Comparison of ENCODE assay signal across 20 cellular contexts in genomic region chr16:2967721-2968161, GRCh38. TPM values are rescaled to one million over a fixed set of nuclear protein-coding genes. Genes with fewer than 3 reads are reported as not detected.
DNase-seq lines count a peak whose midpoint lies in the region; ATAC-seq, FAIRE-seq and TF ChIP-seq lines count a peak whose summit lies in the region.
"Had no signal": no experiment of that assay in that cellular context is flagged by ENCODE, and none has a peak within 500 bp of the region (broad histone marks: within the 10 kb centered on the region; RNA-seq: fewer than 3 reads in every experiment).

No MANE protein-coding gene starts in this region.

- H3K9me2 ChIP-seq in HCT116 (ENCODE audit: insufficient read depth) = no peaks in the 10 kb centered on the region

- H3K9me3 Mint-ChIP-seq in CD8-positive, alpha-beta T cell = no peaks in the 10 kb centered on the region
- no peaks in the 10 kb centered on the region for H3K9me3 Mint-ChIP-seq in astrocyte (ENCODE audit: unreplicated experiment)
- no peaks in the 10 kb centered on the region for H3K9me3 Mint-ChIP-seq in natural killer cell treated with Interleukin-12 subunit alpha and Interleukin-12 subunit beta and Interleukin-15 and Interleukin-18, amount 100 ng/mL, for 72 hours
- H3K9me3 Mint-ChIP-seq in activated CD4-positive, alpha-beta memory T cell treated with anti-CD3 and anti-CD28 coated beads, Interleukin-2, amount 10 ng/mL, durations not matched to agents 7 days and 5 days = no peaks in the 10 kb centered on the region

- H3K27me3 ChIP-seq in CD8-positive, alpha-beta T cell (ENCODE audit: insufficient read depth, low read length) = peaks cover 33% of the 10 kb centered on the region
- H3K27me3 ChIP-seq in HCT116 (ENCODE audit: insufficient read depth, low read length) (no peaks in the 10 kb centered on the region), astrocyte (ENCODE audit: insufficient read depth, low read length) (peaks cover 38% of the 10 kb centered on the region)

- H3K79me2 ChIP-seq in HCT116 (ENCODE audit: insufficient read depth, low read length) = peaks cover 25% of the 10 kb centered on the region
- H3K79me2 ChIP-seq in astrocyte (ENCODE audit: insufficient read depth, low read length) = no peaks in the 10 kb centered on the region

- no peak for TF ChIP-seq RAD21 in HCT116 (IDR thresholded peaks at IDR 0.05; ENCODE audit: low read depth)

- H3K9me3 ChIP-seq in CD8-positive, alpha-beta T cell (ENCODE audit: low read length) = no peaks in the 10 kb centered on the region
- H3K9me3 ChIP-seq in HCT116 (ENCODE audit: control insufficient read depth in 1 of 2, insufficient read depth in 1 of 2, low read depth in 1 of 2, low read length in 2 of 2) (no peaks in the 10 kb centered on the region), astrocyte (ENCODE audit: insufficient read depth, low read depth, low read length) (no peaks in the 10 kb centered on the region)
- H3K9me3 ChIP-seq: lower lobe of right lung, right lobe of liver, transverse colon had no signal

- POLR2A ChIA-PET in CD8-positive, alpha-beta T cell (lab: Charles Lee) = interaction anchor here (0.6 to 1.9 kb wide), 3 partner anchors 13 to 169 kb away, joined by 3 to 7 read pairs (median 4); partner anchors contain the start of gene PKMYT1
- POLR2A ChIA-PET in HCT116 (lab: Charles Lee) = interaction anchor here (1.1 kb wide), 1 partner anchor 15 kb away, joined by 3 read pairs; no protein-coding TSS in a partner anchor
- POLR2A ChIA-PET in activated CD4-positive, alpha-beta memory T cell treated with anti-CD3 and anti-CD28 coated beads, Interleukin-2, amount 10 ng/mL, durations not matched to agents 7 days and 5 days (lab: Charles Lee) = interaction anchor here (0.7 to 1.3 kb wide), 3 partner anchors 11 to 13 kb away, joined by 3 to 4 read pairs (median 3); partner anchors contain the start of gene PKMYT1

- H2AFZ ChIP-seq in HCT116 (ENCODE audit: low read depth, low read length, poor library complexity, severe bottlenecking) (no peak overlapping the region), astrocyte (ENCODE audit: low read depth, low read length) (no peak overlapping the region)

- H3K4me2 ChIP-seq in HCT116 (ENCODE audit: low read length) (peak overlapping the region; percentile 89), astrocyte (ENCODE audit: low read length) (no peak overlapping the region)

- peaks cover 4% of the 10 kb centered on the region; the same call in 1 of the 2 replicates for H4K20me1 ChIP-seq in HCT116 (ENCODE audit: insufficient read depth)
- peaks cover 21% of the 10 kb centered on the region for H4K20me1 ChIP-seq in astrocyte (ENCODE audit: insufficient read depth, low read length)

- no peak overlapping the region for H3K4me3 ChIP-seq in CD8-positive, alpha-beta T cell (ENCODE audit: low read depth, low read length)
- H3K4me3 ChIP-seq in HCT116 (replicated peaks in 1 of 2; ENCODE audit: low read depth in 1 of 2, low read length in 2 of 2) = peak overlapping the region in 1 of 2 experiments; percentile 66; a peak in 3 of 4 replicates
- no peak overlapping the region for H3K4me3 ChIP-seq in astrocyte (ENCODE audit: insufficient read depth, low read depth, low read length)

- peak overlapping the region; percentile 65 for H3K4me3 Mint-ChIP-seq in CD8-positive, alpha-beta T cell
- H3K4me3 Mint-ChIP-seq in astrocyte (ENCODE audit: unreplicated experiment) = peak overlapping the region; percentile 34
- peak overlapping the region; percentile 76 for H3K4me3 Mint-ChIP-seq in natural killer cell treated with Interleukin-12 subunit alpha and Interleukin-12 subunit beta and Interleukin-15 and Interleukin-18, amount 100 ng/mL, for 72 hours
- H3K4me3 Mint-ChIP-seq in activated CD4-positive, alpha-beta memory T cell treated with anti-CD3 and anti-CD28 coated beads, Interleukin-2, amount 10 ng/mL, durations not matched to agents 7 days and 5 days = no peak overlapping the region

- H3K4me1 ChIP-seq in CD8-positive, alpha-beta T cell (ENCODE audit: insufficient read depth, low read length) = peaks cover 60% of the 10 kb centered on the region
- H3K4me1 ChIP-seq in HCT116 (ENCODE audit: control insufficient read depth in 1 of 2, insufficient read depth in 2 of 2, low read length in 2 of 2) (peaks cover 19 to 67% of the 10 kb centered on the region in 2 experiments), astrocyte (ENCODE audit: insufficient read depth, low read length) (peaks cover 17% of the 10 kb centered on the region)

- H3K27ac Mint-ChIP-seq in CD8-positive, alpha-beta T cell = no peak overlapping the region
- H3K27ac Mint-ChIP-seq in astrocyte (ENCODE audit: unreplicated experiment) = no peak overlapping the region
- no peak overlapping the region for H3K27ac Mint-ChIP-seq in natural killer cell treated with Interleukin-12 subunit alpha and Interleukin-12 subunit beta and Interleukin-15 and Interleukin-18, amount 100 ng/mL, for 72 hours
- no peak overlapping the region for H3K27ac Mint-ChIP-seq in activated CD4-positive, alpha-beta memory T cell treated with anti-CD3 and anti-CD28 coated beads, Interleukin-2, amount 10 ng/mL, durations not matched to agents 7 days and 5 days

- H3K9ac ChIP-seq in HCT116 (ENCODE audit: low read length) (peak overlapping the region; percentile 91), astrocyte (ENCODE audit: low read length) (no peak overlapping the region)

- no peak for ATAC-seq in CD8-positive, alpha-beta T cell
- ATAC-seq in HCT116 = no peak
- no peak for ATAC-seq in natural killer cell treated with Interleukin-12 subunit alpha and Interleukin-12 subunit beta and Interleukin-15 and Interleukin-18, amount 100 ng/mL, for 72 hours
- ATAC-seq in HG03159 (IDR thresholded peaks at IDR 0.05; ENCODE audit: unreplicated experiment) = no peak
- ATAC-seq: activated CD4-positive, CD25-positive, alpha-beta regulatory T cell treated with anti-CD3 and anti-CD28 coated beads, Interleukin-2, amount 50 U/mL, for 24 hours; lower lobe of right lung; right lobe of liver had no signal

- CTCF ChIA-PET in CD8-positive, alpha-beta T cell (lab: Charles Lee) = interaction anchor here (1.2 to 2.7 kb wide), 2 partner anchors 11 to 60 kb away, joined by 3 to 9 read pairs; no protein-coding TSS in a partner anchor
- CTCF ChIA-PET in HCT116 (lab: Charles Lee) = no interaction called here
- CTCF ChIA-PET in activated CD4-positive, alpha-beta memory T cell treated with anti-CD3 and anti-CD28 coated beads, Interleukin-2, amount 10 ng/mL, durations not matched to agents 7 days and 5 days (lab: Charles Lee) = interaction anchor here (0.6 kb wide), 1 partner anchor 144 kb away, joined by 4 read pairs; no protein-coding TSS in a partner anchor

- peak in 1 of 7 experiments; percentile 2 for DNase-seq in CD8-positive, alpha-beta T cell
- DNase-seq in HCT116 (ENCODE audit: low read depth, low spot score) (no peak), astrocyte (ENCODE audit: low read depth) (no peak), GF-D8 (lab: John Stamatoyannopoulos, UW) (no peak), SKM-1 treated with dmso at 0.1 percent for 144 hours (lab: John Stamatoyannopoulos, UW; ENCODE audit: unreplicated experiment) (no peak)
- DNase-seq in natural killer cell treated with Interleukin-12 subunit alpha and Interleukin-12 subunit beta and Interleukin-15 and Interleukin-18, amount 100 ng/mL, for 72 hours (ENCODE audit: low spot score) = no peak
- DNase-seq in activated CD4-positive, alpha-beta memory T cell treated with anti-CD3 and anti-CD28 coated beads, Interleukin-2, amount 10 ng/mL, durations not matched to agents 7 days and 5 days = no peak
- DNase-seq: C1 segment of cervical spinal cord; foreskin melanocyte; NCI-H2029 treated with DMSO at 0.1 percent for 48 hours; stimulated activated CD4-positive, alpha-beta T cell treated with anti-CD3 and anti-CD28 coated beads, Interleukin-2, amount 100 ng/mL, for 24 hours had no signal

- no peak for TF ChIP-seq POLR2A in HCT116 (IDR thresholded peaks at IDR 0.05; ENCODE audit: borderline replicate concordance, extremely low read depth, insufficient read depth, insufficient read length)

- TF ChIP-seq CTCF in CD8-positive, alpha-beta T cell (IDR thresholded peaks at IDR 0.05) = no peak
- TF ChIP-seq CTCF in HCT116 (IDR thresholded peaks at IDR 0.05 in 2 of 3, conservative IDR thresholded peaks at IDR 0.05 in 1 of 3; ENCODE audit: borderline replicate concordance in 1 of 3, insufficient read depth in 1 of 3, low read depth in 2 of 3, low read length in 2 of 3) (no peak), astrocyte (IDR thresholded peaks at IDR 0.05; ENCODE audit: insufficient read depth, low read depth, low read length) (no peak)

- H3K27me3 Mint-ChIP-seq in CD8-positive, alpha-beta T cell (ENCODE audit: low read depth) = peaks cover 32% of the 10 kb centered on the region
- peaks cover 14% of the 10 kb centered on the region for H3K27me3 Mint-ChIP-seq in astrocyte (ENCODE audit: low read depth, unreplicated experiment)
- H3K27me3 Mint-ChIP-seq in natural killer cell treated with Interleukin-12 subunit alpha and Interleukin-12 subunit beta and Interleukin-15 and Interleukin-18, amount 100 ng/mL, for 72 hours = peaks cover 5 to 10% of the 10 kb centered on the region in 2 donors
- peaks cover 30% of the 10 kb centered on the region for H3K27me3 Mint-ChIP-seq in activated CD4-positive, alpha-beta memory T cell treated with anti-CD3 and anti-CD28 coated beads, Interleukin-2, amount 10 ng/mL, durations not matched to agents 7 days and 5 days

- FAIRE-seq in astrocyte (lab: Jason Lieb, UNC) = no peak

- RAD21 ChIA-PET in HCT116 (lab: Charles Lee; ENCODE audit: low non-redundant PET in 1 of 2, low total read pairs in 2 of 2, uncharacterized antibody in 2 of 2, unreplicated experiment in 2 of 2) = no interaction called here

- no TSS peak for BruUV-seq in HCT116 (replicated peaks; lab: Mats Ljungman, UMichigan)

- peaks cover 28% of the 10 kb centered on the region for H3K4me1 Mint-ChIP-seq in CD8-positive, alpha-beta T cell (ENCODE audit: low read depth)
- no peaks in the 10 kb centered on the region for H3K4me1 Mint-ChIP-seq in astrocyte (ENCODE audit: low read depth, unreplicated experiment)
- H3K4me1 Mint-ChIP-seq in natural killer cell treated with Interleukin-12 subunit alpha and Interleukin-12 subunit beta and Interleukin-15 and Interleukin-18, amount 100 ng/mL, for 72 hours (ENCODE audit: low read depth in 2 of 2) = peaks cover 20 to 26% of the 10 kb centered on the region in 2 donors
- H3K4me1 Mint-ChIP-seq in activated CD4-positive, alpha-beta memory T cell treated with anti-CD3 and anti-CD28 coated beads, Interleukin-2, amount 10 ng/mL, durations not matched to agents 7 days and 5 days = peaks cover 46% of the 10 kb centered on the region

- H3K27ac ChIP-seq in CD8-positive, alpha-beta T cell (ENCODE audit: low read depth, low read length) = no peak overlapping the region
- H3K27ac ChIP-seq in HCT116 (ENCODE audit: low read depth, low read length) (peak overlapping the region; percentile 95), astrocyte (ENCODE audit: low read depth, low read length) (no peak overlapping the region)
- H3K27ac ChIP-seq: lower lobe of right lung, right lobe of liver had no signal

- H3K36me3 Mint-ChIP-seq in CD8-positive, alpha-beta T cell = no peaks in the 10 kb centered on the region
- H3K36me3 Mint-ChIP-seq in astrocyte (ENCODE audit: low read depth, unreplicated experiment) = peaks cover 6% of the 10 kb centered on the region
- H3K36me3 Mint-ChIP-seq in natural killer cell treated with Interleukin-12 subunit alpha and Interleukin-12 subunit beta and Interleukin-15 and Interleukin-18, amount 100 ng/mL, for 72 hours = no peaks in the 10 kb centered on the region
- H3K36me3 Mint-ChIP-seq in activated CD4-positive, alpha-beta memory T cell treated with anti-CD3 and anti-CD28 coated beads, Interleukin-2, amount 10 ng/mL, durations not matched to agents 7 days and 5 days (ENCODE audit: low read depth) = peaks cover 21% of the 10 kb centered on the region

- H3K36me3 ChIP-seq in CD8-positive, alpha-beta T cell (ENCODE audit: insufficient read depth, low read length) = no peaks in the 10 kb centered on the region
- H3K36me3 ChIP-seq in HCT116 (ENCODE audit: control insufficient read depth in 1 of 2, insufficient read depth in 2 of 2, low read length in 2 of 2) (no peaks in the 10 kb centered on the region; a peak in 1 of 4 replicates), astrocyte (ENCODE audit: insufficient read depth, low read length) (no peaks in the 10 kb centered on the region)
- H3K36me3 ChIP-seq: lower lobe of right lung, right lobe of liver, transverse colon had no signal

- intact Hi-C loops in CD8-positive, alpha-beta T cell (cut with DNase I, micrococcal nuclease) = loop anchor here in 1 of 2 experiments (5.0 kb wide), 1 partner anchor 55 kb away; the partner anchor contains the start of genes HCFC1R1, THOC6 and TNFRSF12A
- intact Hi-C loops in HCT116 (cut with micrococcal nuclease) = no loop called here

RNA-seq across cellular contexts. Expression of gene PAQR4, which starts 1.4 kb away (rescaled TPM):
- total RNA-seq in CD8-positive, alpha-beta T cell = under 1 TPM; 0.14 to 0.22 TPM
- total RNA-seq in HCT116 (2021; ENCODE audit: unreplicated experiment) (45.6 TPM), astrocyte (4.8 and 5.4 TPM in 2 replicates)
- 24.8 and 27.4 TPM in 2 replicates for polyA plus RNA-seq in HCT116 (2012)
- total RNA-seq in natural killer cell treated with Interleukin-12 subunit alpha and Interleukin-12 subunit beta and Interleukin-15 and Interleukin-18, amount 100 ng/mL, for 72 hours = 10 to 100 TPM; 19.7 to 39.1 TPM
- total RNA-seq in activated CD4-positive, alpha-beta memory T cell treated with anti-CD3 and anti-CD28 coated beads, Interleukin-2, amount 10 ng/mL, durations not matched to agents 7 days and 5 days = 10 to 100 TPM; 50.0 to 52.3 TPM

RNA-seq across cellular contexts. Expression of gene KREMEN2, which starts 3.7 kb away (rescaled TPM):
- not detected for total RNA-seq in CD8-positive, alpha-beta T cell
- total RNA-seq in HCT116 (2021; ENCODE audit: unreplicated experiment) (14.1 TPM), astrocyte (7.5 and 8.0 TPM in 2 replicates)
- polyA plus RNA-seq in HCT116 (2012) = 5.7 and 6.9 TPM in 2 replicates
- total RNA-seq in natural killer cell treated with Interleukin-12 subunit alpha and Interleukin-12 subunit beta and Interleukin-15 and Interleukin-18, amount 100 ng/mL, for 72 hours = not detected
- total RNA-seq in activated CD4-positive, alpha-beta memory T cell treated with anti-CD3 and anti-CD28 coated beads, Interleukin-2, amount 10 ng/mL, durations not matched to agents 7 days and 5 days = not detected
- total RNA-seq: cerebellum, lower lobe of right lung, right lobe of liver had no signal

RNA-seq across cellular contexts. Expression of gene PKMYT1, which starts 12.5 kb away (rescaled TPM):
- total RNA-seq in CD8-positive, alpha-beta T cell = under 1 TPM; 0.44 to 0.81 TPM
- total RNA-seq in HCT116 (2021; ENCODE audit: unreplicated experiment) (104 TPM), astrocyte (3.9 TPM in 2 replicates)
- polyA plus RNA-seq in HCT116 (2012) = 59.4 and 70.5 TPM in 2 replicates
- 100 to 1,000 TPM in 1 of 2 donors, 10 to 100 TPM in 1; 76.4 to 251 TPM for total RNA-seq in natural killer cell treated with Interleukin-12 subunit alpha and Interleukin-12 subunit beta and Interleukin-15 and Interleukin-18, amount 100 ng/mL, for 72 hours
- 100 to 1,000 TPM; 118 to 124 TPM for total RNA-seq in activated CD4-positive, alpha-beta memory T cell treated with anti-CD3 and anti-CD28 coated beads, Interleukin-2, amount 10 ng/mL, durations not matched to agents 7 days and 5 days

RNA-seq across cellular contexts. Expression of gene CLDN9, which starts 45.0 kb away (rescaled TPM):
- not detected for total RNA-seq in CD8-positive, alpha-beta T cell
- total RNA-seq in HCT116 (2021; ENCODE audit: unreplicated experiment) = 0.76 TPM
- polyA plus RNA-seq in HCT116 (2012) = 0.96 and 1.4 TPM in 2 replicates
- 0.14 and 0.48 TPM in 2 replicates for total RNA-seq in astrocyte
- total RNA-seq in natural killer cell treated with Interleukin-12 subunit alpha and Interleukin-12 subunit beta and Interleukin-15 and Interleukin-18, amount 100 ng/mL, for 72 hours = under 1 TPM in 1 of 2 donors, not detected in 1; 0.47 TPM
- under 1 TPM; 0.23 to 0.28 TPM for total RNA-seq in activated CD4-positive, alpha-beta memory T cell treated with anti-CD3 and anti-CD28 coated beads, Interleukin-2, amount 10 ng/mL, durations not matched to agents 7 days and 5 days
- total RNA-seq: cerebellum, H4, HT1080 had no signal

RNA-seq across cellular contexts. Expression of gene CLDN6, which starts 50.2 kb away (rescaled TPM):
- not detected for total RNA-seq in CD8-positive, alpha-beta T cell
- total RNA-seq in HCT116 (2021; ENCODE audit: unreplicated experiment) = 0.49 TPM
- 0.11 and 0.21 TPM in 2 replicates for polyA plus RNA-seq in HCT116 (2012)
- 449 and 584 TPM in 2 replicates for total RNA-seq in astrocyte
- total RNA-seq in natural killer cell treated with Interleukin-12 subunit alpha and Interleukin-12 subunit beta and Interleukin-15 and Interleukin-18, amount 100 ng/mL, for 72 hours = not detected
- not detected for total RNA-seq in activated CD4-positive, alpha-beta memory T cell treated with anti-CD3 and anti-CD28 coated beads, Interleukin-2, amount 10 ng/mL, durations not matched to agents 7 days and 5 days
- total RNA-seq: cerebellum, HT1080, lower lobe of right lung, MCF 10A, transverse colon had no signal

Comparison
In these comparisons a context has a peak if more than half of its experiments do, and no peak if none do; other contexts are left out.
1. RNA of gene PKMYT1, which starts 12.5 kb away (total RNA-seq): 76.4 to 251 TPM in natural killer cell treated with Interleukin-12 subunit alpha and Interleukin-12 subunit beta and Interleukin-15 and Interleukin-18, amount 100 ng/mL, for 72 hours, 118 to 124 TPM in activated CD4-positive, alpha-beta memory T cell treated with anti-CD3 and anti-CD28 coated beads, Interleukin-2, amount 10 ng/mL, durations not matched to agents 7 days and 5 days and 104 TPM in HCT116 (single experiment); 3.9 TPM in astrocyte and 0.44 to 0.81 TPM in CD8-positive, alpha-beta T cell; every median in the first group is over 10 times any median in the second.